8 cellular contexts compared by ENCODE assay signal in the genomic region with DNA sequence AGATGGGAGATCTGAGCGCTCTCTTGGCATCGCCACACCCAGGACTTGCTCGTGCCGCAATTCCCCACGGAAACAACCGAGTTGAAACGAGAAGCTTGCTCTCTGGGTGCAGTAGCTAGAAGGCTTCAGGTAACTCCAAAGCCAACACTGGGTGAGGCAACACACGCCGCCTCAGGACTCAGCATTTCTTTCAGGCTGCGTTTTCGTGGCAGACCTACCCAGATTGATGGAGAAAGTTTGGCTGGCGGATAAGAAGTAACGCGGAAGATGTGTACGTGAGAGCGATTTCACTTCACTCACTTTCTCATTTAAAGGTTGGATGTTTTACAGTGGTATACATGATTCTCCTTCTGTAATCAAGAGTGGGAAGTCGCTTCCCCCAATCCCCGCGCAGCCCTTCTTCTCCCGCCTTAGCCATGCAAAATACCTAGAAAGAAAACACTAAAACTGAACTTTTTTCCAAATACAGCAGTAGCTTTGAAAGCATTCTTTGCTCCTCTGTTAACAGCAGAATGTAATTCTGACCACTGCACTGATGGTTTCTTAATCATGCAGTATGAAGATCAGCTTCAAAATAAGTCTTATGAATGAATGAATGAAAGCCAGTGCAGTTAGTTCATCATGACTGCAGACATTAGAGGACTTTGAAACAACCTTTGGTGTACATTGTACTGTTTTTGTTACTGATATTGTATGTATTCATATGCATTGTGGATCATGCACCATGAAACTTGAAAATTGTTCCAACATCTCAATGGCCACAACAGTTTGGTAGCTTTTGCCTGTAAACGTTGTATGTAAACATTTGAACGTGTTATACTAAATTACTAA. TPM values are rescaled to one million over a fixed set of nuclear protein-coding genes. Genes with fewer than 3 reads are reported as not detected.
DNase-seq lines count a peak whose midpoint lies in the region; ATAC-seq, FAIRE-seq and TF ChIP-seq lines count a peak whose summit lies in the region.

No MANE protein-coding gene starts in this region.

- no peaks in the 10 kb centered on the region for H3K36me3 Mint-ChIP-seq in naive B cell

- TF ChIP-seq CTCF in HCT116 (IDR thresholded peaks at IDR 0.05 in 2 of 3, conservative IDR thresholded peaks at IDR 0.05 in 1 of 3; ENCODE audit: borderline replicate concordance in 1 of 3, insufficient read depth in 1 of 3, low read depth in 2 of 3, low read length in 2 of 3) (no peak), epithelial cell of esophagus (IDR thresholded peaks at IDR 0.05; ENCODE audit: insufficient read depth, low read depth, low read length, missing control alignments) (no peak)

- no peak for TF ChIP-seq RAD21 in HCT116 (IDR thresholded peaks at IDR 0.05; ENCODE audit: low read depth)

- H3K27me3 ChIP-seq in HCT116 (ENCODE audit: insufficient read depth, low read length): no peaks in the 10 kb centered on the region
- H3K27me3 ChIP-seq in MG63: peaks cover 29% of the 10 kb centered on the region

- CTCF ChIA-PET in HCT116 (lab: Charles Lee): interaction anchor here (1.0 kb wide), 1 partner anchor 373 kb away, joined by 3 read pairs; no protein-coding TSS in a partner anchor

- H3K27ac Mint-ChIP-seq in naive B cell: peak overlapping the region in 3 of 6 donors; percentile 30 to 89 (median 40)

- RAD21 ChIA-PET in HCT116 (lab: Charles Lee; ENCODE audit: low non-redundant PET in 1 of 2, low total read pairs in 2 of 2, uncharacterized antibody in 2 of 2, unreplicated experiment in 2 of 2): no interaction called here

- H3K4me1 ChIP-seq in HCT116 (ENCODE audit: control insufficient read depth in 1 of 2, insufficient read depth in 2 of 2, low read length in 2 of 2): peaks cover 12 to 30% of the 10 kb centered on the region in 2 experiments; a peak in 3 of 4 replicates

- H3K27ac ChIP-seq in HCT116 (ENCODE audit: low read depth, low read length): peak overlapping the region; percentile 71

- ATAC-seq in HCT116 (peak; percentile 43), naive B cell (ENCODE audit: low read depth in 2 of 2) (no peak)

- H3K9me2 ChIP-seq in HCT116 (ENCODE audit: insufficient read depth): no peaks in the 10 kb centered on the region

- no peak for TF ChIP-seq POLR2A in HCT116 (IDR thresholded peaks at IDR 0.05; ENCODE audit: borderline replicate concordance, extremely low read depth, insufficient read depth, insufficient read length)
- TF ChIP-seq POLR2A in GM12891 (IDR thresholded peaks at IDR 0.05; ENCODE audit: low read depth, low read length): no peak

- peaks cover 38 to 46% (median 39%) of the 10 kb centered on the region in 3 donors for H3K4me1 Mint-ChIP-seq in naive B cell

- FAIRE-seq in GM18507 (lab: Jason Lieb, UNC) (peak; percentile 68), GM12891 (lab: Jason Lieb, UNC) (no peak)

- H3K36me3 ChIP-seq in HCT116 (ENCODE audit: control insufficient read depth in 1 of 2, insufficient read depth in 2 of 2, low read length in 2 of 2): no peaks in the 10 kb centered on the region
- H3K36me3 ChIP-seq in MG63: no peaks in the 10 kb centered on the region

- H3K9me3 Mint-ChIP-seq in naive B cell: no peaks in the 10 kb centered on the region

- peak overlapping the region; percentile 78 to 97 (median 96) for H3K4me3 Mint-ChIP-seq in naive B cell

- TSS peak; percentile 81 for BruUV-seq in HCT116 (replicated peaks; lab: Mats Ljungman, UMichigan)

- peak overlapping the region; percentile 71 for H2AFZ ChIP-seq in HCT116 (ENCODE audit: low read depth, low read length, poor library complexity, severe bottlenecking)

- H3K4me3 ChIP-seq in HCT116 (replicated peaks in 1 of 2; ENCODE audit: low read depth in 1 of 2, low read length in 2 of 2): peak overlapping the region; percentile 71 to 82
- H3K4me3 ChIP-seq in MG63: peak overlapping the region; percentile 53
- peak overlapping the region; percentile 53 for H3K4me3 ChIP-seq in epithelial cell of esophagus (ENCODE audit: low read length)

- POLR2A ChIA-PET in HCT116 (lab: Charles Lee): interaction anchor here (1.0 to 1.8 kb wide), 2 partner anchors 14 to 106 kb away, joined by 5 to 7 read pairs; no protein-coding TSS in a partner anchor

- peak overlapping the region; percentile 57 for H3K9ac ChIP-seq in HCT116 (ENCODE audit: low read length)

- no peaks in the 10 kb centered on the region for H4K20me1 ChIP-seq in HCT116 (ENCODE audit: insufficient read depth)

- peaks cover 6 to 19% (median 11%) of the 10 kb centered on the region in 3 donors for H3K27me3 Mint-ChIP-seq in naive B cell

- no peak for DNase-seq in GM18507 (ENCODE audit: extremely low spot score, insufficient read length, low read depth)
- peak; percentile 27 for DNase-seq in HCT116 (ENCODE audit: low read depth, low spot score)
- DNase-seq in MG63: no peak
- DNase-seq in activated CD4-positive, alpha-beta T cell treated with anti-CD3 and anti-CD28 coated beads for 48 hours: peak; percentile 57
- DNase-seq in epithelial cell of esophagus (ENCODE audit: low read depth): peak; percentile 43
- peak; percentile 14 for DNase-seq in naive B cell
- no peak for DNase-seq in GM12891 (ENCODE audit: insufficient read length, low spot score)
- DNase-seq in GF-D8 (lab: John Stamatoyannopoulos, UW): no peak

- H3K79me2 ChIP-seq in HCT116 (ENCODE audit: insufficient read depth, low read length): no peaks in the 10 kb centered on the region

- H3K4me2 ChIP-seq in HCT116 (ENCODE audit: low read length): peak overlapping the region; percentile 92

- intact Hi-C loops in HCT116 (cut with micrococcal nuclease): loop anchor here (5.0 kb wide), 1 partner anchor 274 kb away; no protein-coding TSS in a partner anchor

- H3K9me3 ChIP-seq in HCT116 (ENCODE audit: control insufficient read depth in 1 of 2, insufficient read depth in 1 of 2, low read depth in 1 of 2, low read length in 2 of 2) (no peaks in the 10 kb centered on the region), MG63 (no peaks in the 10 kb centered on the region)

TF ChIP-seq in HCT116, 20 proteins besides CTCF, POLR2A, EP300 and RAD21:
- TF ChIP-seq FOSL1 (IDR thresholded peaks at IDR 0.05; ENCODE audit: low read depth) (no peak), ELF1 (IDR thresholded peaks at IDR 0.05; ENCODE audit: borderline replicate concordance, low read depth) (no peak), EZH2 (IDR thresholded peaks at IDR 0.05) (no peak), JUND (IDR thresholded peaks at IDR 0.05) (no peak)
- TF ChIP-seq, protein P1, sequence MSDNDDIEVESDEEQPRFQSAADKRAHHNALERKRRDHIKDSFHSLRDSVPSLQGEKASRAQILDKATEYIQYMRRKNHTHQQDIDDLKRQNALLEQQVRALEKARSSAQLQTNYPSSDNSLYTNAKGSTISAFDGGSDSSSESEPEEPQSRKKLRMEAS (IDR thresholded peaks at IDR 0.05): peak; percentile 13; the same call in 1 of the 2 replicates
- TF ChIP-seq, protein P2, sequence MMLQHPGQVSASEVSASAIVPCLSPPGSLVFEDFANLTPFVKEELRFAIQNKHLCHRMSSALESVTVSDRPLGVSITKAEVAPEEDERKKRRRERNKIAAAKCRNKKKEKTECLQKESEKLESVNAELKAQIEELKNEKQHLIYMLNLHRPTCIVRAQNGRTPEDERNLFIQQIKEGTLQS (IDR thresholded peaks at IDR 0.05): no peak

TF ChIP-seq in GM12891, 5 proteins besides CTCF, POLR2A, EP300 and RAD21:
- TF ChIP-seq POLR2AphosphoS5 (IDR thresholded peaks at IDR 0.05; ENCODE audit: low read depth, low read length): no peak
- TF ChIP-seq POU2F2 (IDR thresholded peaks at IDR 0.05; ENCODE audit: low read depth, low read length): no peak
- TF ChIP-seq SPI1 (IDR thresholded peaks at IDR 0.05; ENCODE audit: low read depth, low read length): no peak
- no peak for TF ChIP-seq TAF1 (IDR thresholded peaks at IDR 0.05; ENCODE audit: low read depth, low read length)
- TF ChIP-seq PAX5 (IDR thresholded peaks at IDR 0.05; ENCODE audit: insufficient read depth, low read length, severe bottlenecking): no peak

RNA-seq across cellular contexts. Expression of a gene that starts 1.1 kb away (rescaled TPM):
- 24.1 TPM for total RNA-seq in HCT116 (2021; ENCODE audit: unreplicated experiment)
- polyA plus RNA-seq in HCT116 (2012): 11.4 and 13.6 TPM in 2 replicates
- total RNA-seq in MG63 (2014; rRNA removed; shearing (Covaris generic); ENCODE audit: low replicate concordance): 0.07 TPM in 2 replicates
- 1 to 10 TPM in 3 of 6 donors, under 1 TPM in 2, not detected in 1; 0.58 to 1.8 (median 1.1) TPM for polyA plus RNA-seq in naive B cell (ENCODE audit: low read depth in 6 of 6)
- polyA plus RNA-seq in GM12891 (2012; ENCODE audit: low read depth, missing spikeins): 2.6 TPM

Comparison
In these comparisons a context has a peak if more than half of its experiments do, and no peak if none do; other contexts are left out.
1. DNase-seq: peak in HCT116 (single experiment), activated CD4-positive, alpha-beta T cell treated with anti-CD3 and anti-CD28 coated beads for 48 hours (single experiment), epithelial cell of esophagus (single experiment) and naive B cell (single experiment); none in GM18507 (single experiment), MG63 (single experiment), GM12891 (single experiment) and GF-D8 (single experiment).
2. RNA of a gene that starts 1.1 kb away (total RNA-seq): 24.1 TPM in HCT116 (single experiment); 0.07 TPM in MG63; every median in the first group is over 10 times any median in the second.
3. Peak in every context shown above with its lines, with median percentiles within 50 percentile points of each other: H3K4me3 ChIP-seq.